ENCODE assay signal across 1 cellular context in genomic region chr11:114091791-114092397, GRCh38.
TF ChIP-seq lines count a peak whose summit lies in the region.

No MANE protein-coding gene starts in this region.

TF ChIP-seq in HepG2, 621 proteins besides CTCF, POLR2A, EP300 and RAD21 (continued from another document):
- TF ChIP-seq, protein P1, sequence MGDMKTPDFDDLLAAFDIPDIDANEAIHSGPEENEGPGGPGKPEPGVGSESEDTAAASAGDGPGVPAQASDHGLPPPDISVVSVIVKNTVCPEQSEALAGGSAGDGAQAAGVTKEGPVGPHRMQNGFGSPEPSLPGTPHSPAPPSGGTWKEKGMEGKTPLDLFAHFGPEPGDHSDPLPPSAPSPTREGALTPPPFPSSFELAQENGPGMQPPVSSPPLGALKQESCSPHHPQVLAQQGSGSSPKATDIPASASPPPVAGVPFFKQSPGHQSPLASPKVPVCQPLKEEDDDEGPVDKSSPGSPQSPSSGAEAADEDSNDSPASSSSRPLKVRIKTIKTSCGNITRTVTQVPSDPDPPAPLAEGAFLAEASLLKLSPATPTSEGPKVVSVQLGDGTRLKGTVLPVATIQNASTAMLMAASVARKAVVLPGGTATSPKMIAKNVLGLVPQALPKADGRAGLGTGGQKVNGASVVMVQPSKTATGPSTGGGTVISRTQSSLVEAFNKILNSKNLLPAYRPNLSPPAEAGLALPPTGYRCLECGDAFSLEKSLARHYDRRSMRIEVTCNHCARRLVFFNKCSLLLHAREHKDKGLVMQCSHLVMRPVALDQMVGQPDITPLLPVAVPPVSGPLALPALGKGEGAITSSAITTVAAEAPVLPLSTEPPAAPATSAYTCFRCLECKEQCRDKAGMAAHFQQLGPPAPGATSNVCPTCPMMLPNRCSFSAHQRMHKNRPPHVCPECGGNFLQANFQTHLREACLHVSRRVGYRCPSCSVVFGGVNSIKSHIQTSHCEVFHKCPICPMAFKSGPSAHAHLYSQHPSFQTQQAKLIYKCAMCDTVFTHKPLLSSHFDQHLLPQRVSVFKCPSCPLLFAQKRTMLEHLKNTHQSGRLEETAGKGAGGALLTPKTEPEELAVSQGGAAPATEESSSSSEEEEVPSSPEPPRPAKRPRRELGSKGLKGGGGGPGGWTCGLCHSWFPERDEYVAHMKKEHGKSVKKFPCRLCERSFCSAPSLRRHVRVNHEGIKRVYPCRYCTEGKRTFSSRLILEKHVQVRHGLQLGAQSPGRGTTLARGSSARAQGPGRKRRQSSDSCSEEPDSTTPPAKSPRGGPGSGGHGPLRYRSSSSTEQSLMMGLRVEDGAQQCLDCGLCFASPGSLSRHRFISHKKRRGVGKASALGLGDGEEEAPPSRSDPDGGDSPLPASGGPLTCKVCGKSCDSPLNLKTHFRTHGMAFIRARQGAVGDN (CRISPR knock-in tag; IDR thresholded peaks at IDR 0.05): peak; percentile 52
- no peak for TF ChIP-seq ZNF878 (CRISPR knock-in tag; IDR thresholded peaks at IDR 0.05)
- no peak for TF ChIP-seq PHF21A (CRISPR knock-in tag; IDR thresholded peaks at IDR 0.05)
- no peak for TF ChIP-seq ZNF549 (CRISPR knock-in tag; IDR thresholded peaks at IDR 0.05)
TF ChIP-seq in HepG2: peak in this region for 29.
